In the genomic region with DNA sequence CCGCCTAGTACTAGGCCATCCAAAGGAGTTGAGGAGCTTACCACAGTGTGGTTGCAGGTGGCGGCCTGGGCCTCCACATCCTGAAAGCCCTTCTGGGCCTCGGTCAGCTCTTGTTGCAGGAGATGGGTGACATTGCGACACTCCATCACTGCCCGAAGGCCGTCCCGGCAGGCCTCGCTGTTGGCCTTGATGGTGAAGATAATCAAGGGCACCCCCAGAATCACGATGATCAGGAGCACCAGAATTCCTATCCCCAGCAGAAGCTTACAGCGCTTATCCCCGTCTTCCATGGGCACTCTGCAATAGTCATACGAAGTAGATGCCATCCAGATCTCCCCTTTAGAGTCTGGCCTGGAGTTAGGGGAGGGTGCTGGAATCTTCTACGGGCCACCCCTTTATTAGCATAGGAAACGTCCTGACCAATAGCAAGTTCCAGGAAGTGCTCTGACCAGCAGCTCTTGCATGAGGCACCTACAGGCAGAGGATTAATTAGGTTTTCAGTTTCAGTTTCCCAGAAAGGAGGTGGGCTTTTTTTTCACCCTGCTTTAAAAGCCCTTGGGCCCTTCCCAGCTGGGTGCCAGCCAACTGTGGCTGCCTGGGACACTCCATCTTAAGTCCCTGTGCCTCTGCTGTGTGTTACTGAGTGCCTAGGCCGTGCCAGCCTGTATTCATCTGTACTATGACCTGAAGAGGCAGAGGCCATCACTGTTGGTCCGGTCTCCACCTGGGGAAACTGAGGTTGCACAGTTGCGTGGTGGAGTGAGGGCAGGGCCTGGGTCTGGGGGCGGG, we compare ENCODE assay signal across 8 cellular contexts. TPM values are rescaled to one million over a fixed set of nuclear protein-coding genes. Genes with fewer than 3 reads are reported as not detected.
DNase-seq lines count a peak whose midpoint lies in the region; ATAC-seq, FAIRE-seq and TF ChIP-seq lines count a peak whose summit lies in the region.

A gene with protein sequence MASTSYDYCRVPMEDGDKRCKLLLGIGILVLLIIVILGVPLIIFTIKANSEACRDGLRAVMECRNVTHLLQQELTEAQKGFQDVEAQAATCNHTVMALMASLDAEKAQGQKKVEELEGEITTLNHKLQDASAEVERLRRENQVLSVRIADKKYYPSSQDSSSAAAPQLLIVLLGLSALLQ (minus strand): TSS at position 381 of the 789 bp plus-strand sequence. CDS start 55 bp downstream, at position 326.

- peak within 1 kb of the TSS; percentile 81 for H3K4me3 Mint-ChIP-seq in activated T-cell treated with anti-CD3 and anti-CD28 coated beads, Interleukin-2, amount 50 U/mL, for 24 hours
- peak within 1 kb of the TSS; percentile 86 for H3K4me3 Mint-ChIP-seq in neural progenitor cell

- peak within 1 kb of the TSS; percentile 96 for H3K27ac Mint-ChIP-seq in activated T-cell treated with anti-CD3 and anti-CD28 coated beads, Interleukin-2, amount 50 U/mL, for 24 hours
- H3K27ac Mint-ChIP-seq in neural progenitor cell: peak within 1 kb of the TSS; percentile 57

- H4K20me1 ChIP-seq in neural progenitor cell (ENCODE audit: low read depth): peaks cover 7% of the 10 kb centered on the region

- TF ChIP-seq CTCF in foreskin keratinocyte (conservative IDR thresholded peaks at IDR 0.05) (no peak), neural progenitor cell (IDR thresholded peaks at IDR 0.05) (no peak)

- H3K9me3 ChIP-seq in neural progenitor cell (ENCODE audit: low read depth): no peaks in the 10 kb centered on the region

- H2AFZ ChIP-seq in neural progenitor cell (replicated peaks): no peak within 1 kb of the TSS

- peaks cover 47% of the 10 kb centered on the region for H3K4me1 Mint-ChIP-seq in activated T-cell treated with anti-CD3 and anti-CD28 coated beads, Interleukin-2, amount 50 U/mL, for 24 hours (ENCODE audit: low read depth)
- H3K4me1 Mint-ChIP-seq in neural progenitor cell: peaks cover 40% of the 10 kb centered on the region

- H3K27me3 ChIP-seq in foreskin keratinocyte (no peaks in the 10 kb centered on the region), neural progenitor cell (no peaks in the 10 kb centered on the region)

- FAIRE-seq in GM18507 (lab: Jason Lieb, UNC): peak; percentile 97

- no peak within 1 kb of the TSS for H3K27ac ChIP-seq in foreskin keratinocyte
- peak within 1 kb of the TSS; percentile 89 for H3K27ac ChIP-seq in neural progenitor cell

- peaks cover 15% of the 10 kb centered on the region for H3K79me2 ChIP-seq in neural progenitor cell (ENCODE audit: low read depth)

- no peaks in the 10 kb centered on the region for H3K36me3 ChIP-seq in neural progenitor cell

- peak within 1 kb of the TSS; percentile 90 for H3K4me2 ChIP-seq in neural progenitor cell

- DNase-seq in GM18507 (ENCODE audit: extremely low spot score, insufficient read length, low read depth) (peak; percentile 87), NCI-H82 (lab: John Stamatoyannopoulos, UW) (peak; percentile 55), foreskin keratinocyte (peak; percentile 33 to 58), neural progenitor cell (ENCODE audit: low spot score) (peak; percentile 53), DMS79 treated with DMSO at 0.1 percent for 48 hours (lab: John Stamatoyannopoulos, UW) (no peak), retina (no peak)
- DNase-seq in activated T-cell treated with anti-CD3 and anti-CD28 coated beads, Interleukin-2, amount 50 U/mL, for 24 hours: peak; percentile 68

- peaks cover 48% of the 10 kb centered on the region for H3K36me3 Mint-ChIP-seq in activated T-cell treated with anti-CD3 and anti-CD28 coated beads, Interleukin-2, amount 50 U/mL, for 24 hours (ENCODE audit: low read depth)
- H3K36me3 Mint-ChIP-seq in neural progenitor cell: no peaks in the 10 kb centered on the region

- no peaks in the 10 kb centered on the region for H3K27me3 Mint-ChIP-seq in activated T-cell treated with anti-CD3 and anti-CD28 coated beads, Interleukin-2, amount 50 U/mL, for 24 hours
- peaks cover 5% of the 10 kb centered on the region for H3K27me3 Mint-ChIP-seq in neural progenitor cell (ENCODE audit: insufficient read depth, low read depth)

- no peaks in the 10 kb centered on the region for H3K9me3 Mint-ChIP-seq in activated T-cell treated with anti-CD3 and anti-CD28 coated beads, Interleukin-2, amount 50 U/mL, for 24 hours
- no peaks in the 10 kb centered on the region for H3K9me3 Mint-ChIP-seq in neural progenitor cell

- peak; percentile 85 for ATAC-seq in HG02623 (IDR thresholded peaks at IDR 0.05; ENCODE audit: unreplicated experiment)
- no peak for ATAC-seq in foreskin keratinocyte

- peak within 1 kb of the TSS; percentile 61 for H3K4me3 ChIP-seq in neural progenitor cell

- H3F3A ChIP-seq in neural progenitor cell (ENCODE audit: low read depth): peaks cover 43% of the 10 kb centered on the region

- no peak within 1 kb of the TSS for H3K9ac ChIP-seq in neural progenitor cell

- no peaks in the 10 kb centered on the region for H3K4me1 ChIP-seq in foreskin keratinocyte
- peaks cover 19% of the 10 kb centered on the region for H3K4me1 ChIP-seq in neural progenitor cell

RNA-seq across cellular contexts. Expression of the gene that starts here (rescaled TPM):
- total RNA-seq in foreskin keratinocyte: 5.4 and 7.1 TPM in 2 replicates
- polyA plus RNA-seq in foreskin keratinocyte: 10.9 and 17.5 TPM in 2 replicates
- 44.8 and 65.5 TPM in 2 replicates for total RNA-seq in neural progenitor cell (ENCODE audit: low replicate concordance)

Comparison
In these comparisons a context has a peak if more than half of its experiments do, and no peak if none do; other contexts are left out.
1. DNase-seq: peak in GM18507 (single experiment), NCI-H82 (single experiment), activated T-cell treated with anti-CD3 and anti-CD28 coated beads, Interleukin-2, amount 50 U/mL, for 24 hours (single experiment), foreskin keratinocyte (2 of 2) and neural progenitor cell (single experiment); none in DMS79 treated with DMSO at 0.1 percent for 48 hours (single experiment) and retina (single experiment).